In genomic region chr3:28699283-28699682, GRCh38 we compare ENCODE assay signal across 15 cellular contexts.
DNase-seq lines count a peak whose midpoint lies in the region; ATAC-seq and TF ChIP-seq lines count a peak whose summit lies in the region.
"Had no signal": no experiment of that assay in that cellular context is flagged by ENCODE, and none has a peak within 500 bp of the region (broad histone marks: within the 10 kb centered on the region; RNA-seq: fewer than 3 reads in every experiment).

No MANE protein-coding gene starts in this region.

- BruUV-seq in mammary epithelial cell (replicated peaks; lab: Mats Ljungman, UMichigan), result no TSS peak

- no peak overlapping the region for H2BK120ac ChIP-seq in trophoblast cell (ENCODE audit: insufficient read depth, low read length, poor library complexity)

- WGBS in mammary epithelial cell (ENCODE audit: low coverage, missing lambda C conversion rate), result 78% methylated on average over 2 of the region's 2 CpGs
- WGBS in trophoblast cell (ENCODE audit: extremely low coverage, insufficient coverage, insufficient read length), result no CpG with 5 or more reads among the region's 2 CpGs

- H3K9ac ChIP-seq in mammary epithelial cell (ENCODE audit: insufficient read depth, low read length) (no peak overlapping the region), trophoblast cell (ENCODE audit: low read length) (no peak overlapping the region)

- DNase-seq in NCI-H1417 (lab: John Stamatoyannopoulos, UW), result peak; percentile 3 to 77 (median 47)
- DNase-seq in NCI-H1417 treated with DMSO at 0.1 percent for 48 hours (lab: John Stamatoyannopoulos, UW), result no peak
- DNase-seq in NCI-H345 (lab: John Stamatoyannopoulos, UW), result peak; percentile 78
- DNase-seq in mammary epithelial cell, result peak; percentile 48
- DNase-seq in trophoblast cell, result peak; percentile 24 to 32
- DNase-seq in foreskin melanocyte, result no peak
- DNase-seq in activated CD8-positive, alpha-beta memory T cell treated with anti-CD3 and anti-CD28 coated beads for 24 hours, result no peak
- DNase-seq: activated CD4-positive, alpha-beta T cell treated with anti-CD3 and anti-CD28 coated beads for 4 hours; brain microvascular endothelial cell; NCI-H2171; stimulated activated CD4-positive, alpha-beta T cell treated with anti-CD3 and anti-CD28 coated beads, Interleukin-4, amount 100 ng/mL, for 4 hours had no signal

- in situ Hi-C loops in mammary epithelial cell (cut with MboI; ENCODE audit: low sequenced_read_pairs in 2 of 2), result no loop called here

- H2BK12ac ChIP-seq in trophoblast cell (ENCODE audit: low read length), result no peak overlapping the region

- H3K9me3 ChIP-seq in mammary epithelial cell (replicated peaks; ENCODE audit: insufficient read depth, low read length), result no peaks in the 10 kb centered on the region
- H3K9me3 ChIP-seq in trophoblast cell (ENCODE audit: insufficient read depth, low read depth, low read length), result no peaks in the 10 kb centered on the region
- H3K9me3 ChIP-seq: prostate gland had no signal

- H3K4me3 ChIP-seq in mammary epithelial cell (replicated peaks in 1 of 3; ENCODE audit: insufficient read depth in 1 of 3, low read depth in 2 of 3, low read length in 3 of 3) (no peak overlapping the region), trophoblast cell (ENCODE audit: low read depth, low read length) (no peak overlapping the region)
- H3K4me3 ChIP-seq: GM12878, prostate gland had no signal

- H3K27ac ChIP-seq in mammary epithelial cell (ENCODE audit: insufficient read depth, low read depth, low read length) (no peak overlapping the region), trophoblast cell (ENCODE audit: low read depth, low read length) (no peak overlapping the region)
- H3K27ac ChIP-seq: brain microvascular endothelial cell, prostate gland had no signal

- H3K4me2 ChIP-seq in mammary epithelial cell (ENCODE audit: insufficient read depth, low read depth, low read length), result no peak overlapping the region
- H3K4me2 ChIP-seq in trophoblast cell (ENCODE audit: low read length), result no peak overlapping the region

- no peaks in the 10 kb centered on the region for H3K27me3 ChIP-seq in mammary epithelial cell (ENCODE audit: insufficient read depth, low read length)
- no peaks in the 10 kb centered on the region for H3K27me3 ChIP-seq in trophoblast cell (ENCODE audit: insufficient read depth, low read length)
- H3K27me3 ChIP-seq: brain microvascular endothelial cell had no signal

- H4K12ac ChIP-seq in trophoblast cell (ENCODE audit: low read depth, low read length), result no peak overlapping the region

- no peak overlapping the region for H2AK5ac ChIP-seq in trophoblast cell (ENCODE audit: low read length)

- H3K14ac ChIP-seq in trophoblast cell (ENCODE audit: low read length), result no peak overlapping the region

- no peak overlapping the region for H4K8ac ChIP-seq in trophoblast cell (ENCODE audit: low read depth, low read length)

- H3K79me1 ChIP-seq in trophoblast cell (ENCODE audit: low read length), result no peaks in the 10 kb centered on the region

- TF ChIP-seq CTCF in mammary epithelial cell (conservative IDR thresholded peaks at IDR 0.05 in 1 of 2, IDR thresholded peaks at IDR 0.05 in 1 of 2; ENCODE audit: extremely low read depth in 1 of 2, insufficient read depth in 1 of 2, low read depth in 1 of 2, low read length in 2 of 2), result no peak

- no peak overlapping the region for H3K23ac ChIP-seq in trophoblast cell (ENCODE audit: low read length)

- no peak overlapping the region for H2AFZ ChIP-seq in mammary epithelial cell (ENCODE audit: low read depth, low read length)
- H2AFZ ChIP-seq in trophoblast cell (ENCODE audit: insufficient read depth, low read length, poor library complexity), result no peak overlapping the region

- no peaks in the 10 kb centered on the region for H3K36me3 ChIP-seq in mammary epithelial cell (ENCODE audit: insufficient read depth, low read length)
- no peaks in the 10 kb centered on the region for H3K36me3 ChIP-seq in trophoblast cell (ENCODE audit: control insufficient read depth in 1 of 2, insufficient read depth in 2 of 2, low read length in 2 of 2)
- H3K36me3 ChIP-seq: brain microvascular endothelial cell, prostate gland had no signal

- no peak overlapping the region for H4K91ac ChIP-seq in trophoblast cell (ENCODE audit: low read depth, low read length)

- CTCF ChIA-PET in mammary epithelial cell (lab: Charles Lee; ENCODE audit: low non-redundant PET), result no interaction called here

- dilution Hi-C loops in mammary epithelial cell (cut with HindIII; ENCODE audit: low sequenced_read_pairs), result no loop called here

- H3K4me1 ChIP-seq in mammary epithelial cell (ENCODE audit: insufficient read depth, low read length), result no peaks in the 10 kb centered on the region
- H3K4me1 ChIP-seq in trophoblast cell (ENCODE audit: control insufficient read depth in 1 of 2, insufficient read depth in 2 of 2, low read length in 2 of 2), result no peaks in the 10 kb centered on the region
- H3K4me1 ChIP-seq: prostate gland had no signal

- no peaks in the 10 kb centered on the region for H4K20me1 ChIP-seq in mammary epithelial cell (ENCODE audit: insufficient read depth, low read length)

- ATAC-seq in HG03175 (IDR thresholded peaks at IDR 0.05; ENCODE audit: unreplicated experiment), result no peak
- ATAC-seq: activated T-helper 17 cell treated with anti-CD3 and anti-CD28 coated beads, Interleukin-2, amount 50 U/mL, for 72 hours; GM12878 had no signal

- H2BK5ac ChIP-seq in trophoblast cell (ENCODE audit: low read depth, low read length, poor library complexity), result no peak overlapping the region

- intact Hi-C loops in mammary epithelial cell (cut with micrococcal nuclease), result no loop called here

- no peak overlapping the region for H3K4ac ChIP-seq in trophoblast cell (ENCODE audit: low read depth, low read length)

- H3K18ac ChIP-seq in trophoblast cell (ENCODE audit: low read length), result no peak overlapping the region

- no peaks in the 10 kb centered on the region for H3K79me2 ChIP-seq in mammary epithelial cell (ENCODE audit: insufficient read depth, low read length)
- H3K79me2 ChIP-seq in trophoblast cell (ENCODE audit: control insufficient read depth, insufficient read depth, low read length, poor library complexity), result no peaks in the 10 kb centered on the region

Comparison
In these comparisons a context has a peak if more than half of its experiments do, and no peak if none do; other contexts are left out.
1. DNase-seq: peak in NCI-H1417 (3 of 3), NCI-H345 (single experiment), mammary epithelial cell (single experiment) and trophoblast cell (2 of 2); none in NCI-H1417 treated with DMSO at 0.1 percent for 48 hours (single experiment), foreskin melanocyte (single experiment) and activated CD8-positive, alpha-beta memory T cell treated with anti-CD3 and anti-CD28 coated beads for 24 hours (single experiment).